ENCODE assay signal across 30 cellular contexts in the genomic region with DNA sequence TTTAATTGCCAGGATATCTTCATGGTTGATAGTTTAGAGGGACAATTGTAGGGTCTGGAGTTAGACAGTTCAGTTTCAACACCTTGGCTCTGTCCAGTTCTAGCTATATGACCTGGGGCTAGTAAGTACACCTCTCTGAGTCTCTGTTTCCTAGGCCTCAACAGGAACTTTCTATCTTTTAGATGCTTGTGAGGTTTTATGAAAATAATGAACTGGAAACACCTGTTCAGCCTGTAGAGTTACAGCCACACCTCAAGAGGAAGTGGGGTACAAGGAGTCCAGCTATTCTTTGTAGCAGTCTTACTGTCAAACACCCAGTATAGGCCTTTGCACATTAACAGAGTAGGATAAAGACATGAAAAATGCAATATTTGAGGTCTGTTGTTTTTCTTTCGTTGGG.
"Had no signal": no experiment of that assay in that cellular context is flagged by ENCODE, and none has a peak within 500 bp of the region (broad histone marks: within the 10 kb centered on the region; RNA-seq: fewer than 3 reads in every experiment).

No MANE protein-coding gene starts in this region.

- H3K9me3 ChIP-seq: gastrocnemius medialis, lower lobe of right lung, testis, transverse colon, uterus had no signal

- H3K36me3 ChIP-seq: gastrocnemius medialis, lower lobe of right lung, transverse colon, uterus had no signal

- H3K9me3 Mint-ChIP-seq: activated CD4-positive, alpha-beta T cell treated with anti-CD3 and anti-CD28 coated beads, Interleukin-2, amount 10 ng/mL, durations not matched to agents 7 days and 5 days; activated naive CD4-positive, alpha-beta T cell treated with anti-CD3 and anti-CD28 coated beads, Interleukin-2, amount 50 U/mL, for 24 hours; activated naive CD8-positive, alpha-beta T cell treated with anti-CD3 and anti-CD28 coated beads, Interleukin-2, amount 50 U/mL, for 24 hours; activated T-cell treated with anti-CD3 and anti-CD28 coated beads, Interleukin-2, amount 50 U/mL, for 24 hours; WTC11 had no signal

- H3K36me3 Mint-ChIP-seq: activated naive CD4-positive, alpha-beta T cell treated with anti-CD3 and anti-CD28 coated beads, Interleukin-2, amount 50 U/mL, for 24 hours; immature natural killer cell; WTC11 had no signal

- H3K27ac ChIP-seq: epithelial cell of prostate, gastrocnemius medialis, lower lobe of right lung, testis, uterus had no signal

- H3K4me1 ChIP-seq: gastrocnemius medialis, lower lobe of right lung, testis, uterus had no signal

- H3K4me3 ChIP-seq: gastrocnemius medialis, lower lobe of right lung, testis, transverse colon, uterus had no signal

- H3K27ac Mint-ChIP-seq: activated CD4-positive, alpha-beta memory T cell treated with anti-CD3 and anti-CD28 coated beads, Interleukin-2, amount 10 ng/mL, durations not matched to agents 7 days and 5 days; activated CD4-positive, alpha-beta T cell treated with anti-CD3 and anti-CD28 coated beads, Interleukin-2, amount 10 ng/mL, durations not matched to agents 7 days and 5 days; activated naive CD4-positive, alpha-beta T cell treated with anti-CD3 and anti-CD28 coated beads, Interleukin-2, amount 50 U/mL, for 24 hours; activated naive CD8-positive, alpha-beta T cell treated with anti-CD3 and anti-CD28 coated beads, Interleukin-2, amount 50 U/mL, for 24 hours; activated T-cell treated with anti-CD3 and anti-CD28 coated beads, Interleukin-2, amount 50 U/mL, for 24 hours; immature natural killer cell; natural killer cell treated with Interleukin-12 subunit alpha and Interleukin-12 subunit beta and Interleukin-15 and Interleukin-18, amount 100 ng/mL, for 72 hours; WTC11 had no signal

- H3K4me1 Mint-ChIP-seq: activated CD4-positive, alpha-beta memory T cell treated with anti-CD3 and anti-CD28 coated beads, Interleukin-2, amount 10 ng/mL, durations not matched to agents 7 days and 5 days; activated CD4-positive, alpha-beta T cell treated with anti-CD3 and anti-CD28 coated beads, Interleukin-2, amount 10 ng/mL, durations not matched to agents 7 days and 5 days; activated naive CD4-positive, alpha-beta T cell treated with anti-CD3 and anti-CD28 coated beads, Interleukin-2, amount 50 U/mL, for 24 hours; activated naive CD8-positive, alpha-beta T cell treated with anti-CD3 and anti-CD28 coated beads, Interleukin-2, amount 50 U/mL, for 24 hours; central memory CD8-positive, alpha-beta T cell; immature natural killer cell had no signal

- H3K27me3 ChIP-seq: gastrocnemius medialis, testis, transverse colon, uterus had no signal

- H3K27me3 Mint-ChIP-seq: activated CD4-positive, alpha-beta memory T cell treated with anti-CD3 and anti-CD28 coated beads, Interleukin-2, amount 10 ng/mL, durations not matched to agents 7 days and 5 days; activated CD4-positive, alpha-beta T cell treated with anti-CD3 and anti-CD28 coated beads, Interleukin-2, amount 10 ng/mL, durations not matched to agents 7 days and 5 days; activated naive CD4-positive, alpha-beta T cell treated with anti-CD3 and anti-CD28 coated beads, Interleukin-2, amount 50 U/mL, for 24 hours; activated naive CD8-positive, alpha-beta T cell treated with anti-CD3 and anti-CD28 coated beads, Interleukin-2, amount 50 U/mL, for 24 hours; activated T-cell treated with anti-CD3 and anti-CD28 coated beads, Interleukin-2, amount 50 U/mL, for 24 hours; central memory CD8-positive, alpha-beta T cell; natural killer cell treated with Interleukin-12 subunit alpha and Interleukin-12 subunit beta and Interleukin-15 and Interleukin-18, amount 100 ng/mL, for 72 hours had no signal

- H3K4me3 Mint-ChIP-seq: activated CD4-positive, alpha-beta memory T cell treated with anti-CD3 and anti-CD28 coated beads, Interleukin-2, amount 10 ng/mL, durations not matched to agents 7 days and 5 days; activated CD4-positive, alpha-beta T cell treated with anti-CD3 and anti-CD28 coated beads, Interleukin-2, amount 10 ng/mL, durations not matched to agents 7 days and 5 days; activated naive CD4-positive, alpha-beta T cell treated with anti-CD3 and anti-CD28 coated beads, Interleukin-2, amount 50 U/mL, for 24 hours; activated naive CD8-positive, alpha-beta T cell treated with anti-CD3 and anti-CD28 coated beads, Interleukin-2, amount 50 U/mL, for 24 hours; activated T-cell treated with anti-CD3 and anti-CD28 coated beads, Interleukin-2, amount 50 U/mL, for 24 hours; central memory CD8-positive, alpha-beta T cell; immature natural killer cell; natural killer cell treated with Interleukin-12 subunit alpha and Interleukin-12 subunit beta and Interleukin-15 and Interleukin-18, amount 100 ng/mL, for 72 hours; WTC11 had no signal

- ATAC-seq: activated naive CD8-positive, alpha-beta T cell treated with anti-CD3 and anti-CD28 coated beads, Interleukin-2, amount 50 U/mL, for 24 hours; gastrocnemius medialis; lower lobe of right lung; natural killer cell treated with Interleukin-12 subunit alpha and Interleukin-12 subunit beta and Interleukin-15 and Interleukin-18, amount 100 ng/mL, for 72 hours; WTC11 had no signal

- DNase-seq: activated CD4-positive, alpha-beta memory T cell treated with anti-CD3 and anti-CD28 coated beads, Interleukin-2, amount 10 ng/mL, durations not matched to agents 7 days and 5 days; activated CD4-positive, alpha-beta T cell treated with anti-CD3 and anti-CD28 coated beads for 1 hour; activated CD4-positive, alpha-beta T cell treated with anti-CD3 and anti-CD28 coated beads, Interleukin-2, amount 10 ng/mL, durations not matched to agents 7 days and 5 days; activated CD8-positive, alpha-beta memory T cell treated with anti-CD3 and anti-CD28 coated beads, Interleukin-2, amount 50 U/mL, for 48 hours; activated gamma-delta T cell treated with Interleukin-2 at 50 U/mL for 16 hours; activated naive CD8-positive, alpha-beta T cell treated with anti-CD3 and anti-CD28 coated beads, Interleukin-2, amount 50 U/mL, for 24 hours; activated T-cell treated with anti-CD3 and anti-CD28 coated beads, Interleukin-2, amount 50 U/mL, for 24 hours; amygdala; dermis blood vessel endothelial cell; effector CD4-positive, alpha-beta T cell; gastrocnemius medialis; glutamatergic neuron; hypothalamus; immature natural killer cell; kidney; lower lobe of right lung; mesenchymal stem cell; posterior cingulate gyrus; stimulated activated CD4-positive, alpha-beta T cell treated with anti-CD3 and anti-CD28 coated beads, Interleukin-15, amount 100 ng/mL, for 24 hours; stimulated activated CD4-positive, alpha-beta T cell treated with anti-CD3 and anti-CD28 coated beads, Interleukin-2, amount 100 ng/mL, for 24 hours; stimulated activated naive CD4-positive, alpha-beta T cell; T-helper 2 cell; testis; transverse colon; uterus had no signal
